ENCODE assay signal across 17 cellular contexts in the genomic region with DNA sequence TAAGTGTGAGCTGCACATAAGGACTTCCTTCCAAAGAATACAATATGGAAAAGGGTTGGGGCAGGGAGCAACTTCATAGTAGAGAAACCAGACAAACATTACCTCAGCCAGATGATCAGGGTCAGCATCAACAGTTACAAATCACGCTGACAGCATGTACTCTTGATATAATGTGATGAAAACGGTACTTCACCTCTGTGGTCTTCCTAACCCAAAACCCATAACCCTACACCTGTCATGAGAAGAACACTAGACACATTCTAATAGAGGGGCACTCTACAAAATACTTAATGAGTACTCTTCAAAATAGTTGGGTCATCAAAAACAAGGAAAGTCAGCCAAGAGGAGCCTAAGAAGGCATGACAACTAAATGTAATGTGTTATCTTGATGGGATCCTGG. TPM values are rescaled to one million over a fixed set of nuclear protein-coding genes. Genes with fewer than 3 reads are reported as not detected.
A peak's percentile ranks its signal among the peaks of the same experiment; 100 is the strongest.
DNase-seq lines count a peak whose midpoint lies in the region; ATAC-seq and TF ChIP-seq lines count a peak whose summit lies in the region.
"Had no signal": no experiment of that assay in that cellular context is flagged by ENCODE, and none has a peak within 500 bp of the region (broad histone marks: within the 10 kb centered on the region; RNA-seq: fewer than 3 reads in every experiment).

No MANE protein-coding gene starts in this region.

- H3K27me3 Mint-ChIP-seq in natural killer cell (ENCODE audit: low read depth in 2 of 2), result no peaks in the 10 kb centered on the region
- H3K27me3 Mint-ChIP-seq: activated T-helper 17 cell treated with anti-CD3 and anti-CD28 coated beads, Interleukin-2, amount 50 U/mL, for 72 hours had no signal

- ATAC-seq in GM18517 (IDR thresholded peaks at IDR 0.05; ENCODE audit: unreplicated experiment) (peak; percentile 31), GM21786 (IDR thresholded peaks at IDR 0.05; ENCODE audit: unreplicated experiment) (peak; percentile 40), HG03457 (IDR thresholded peaks at IDR 0.05; ENCODE audit: unreplicated experiment) (peak; percentile 31), natural killer cell (no peak), GM21447 (IDR thresholded peaks at IDR 0.05; ENCODE audit: unreplicated experiment) (no peak)
- ATAC-seq: activated T-helper 17 cell treated with anti-CD3 and anti-CD28 coated beads, Interleukin-2, amount 50 U/mL, for 72 hours; left ventricle myocardium superior had no signal

- no peaks in the 10 kb centered on the region for H3K9me3 Mint-ChIP-seq in natural killer cell
- H3K9me3 Mint-ChIP-seq: activated T-helper 17 cell treated with anti-CD3 and anti-CD28 coated beads, Interleukin-2, amount 50 U/mL, for 72 hours; nephron had no signal

- DNase-seq in natural killer cell (no peak), NCI-H748 treated with DMSO at 0.1 percent for 48 hours (lab: John Stamatoyannopoulos, UW) (no peak), NCI-H82 (lab: John Stamatoyannopoulos, UW) (no peak)
- DNase-seq: aorta, BE2C, foreskin melanocyte, left ventricle myocardium superior, MM.1S, NCI-H1930, NCI-H526, SK-N-SH had no signal

- H3K4me1 Mint-ChIP-seq in natural killer cell, result peaks cover 69 to 70% of the 10 kb centered on the region in 2 donors

- no peak for TF ChIP-seq CTCF in natural killer cell (IDR thresholded peaks at IDR 0.05)

- peak overlapping the region; percentile 7 for H3K4me3 Mint-ChIP-seq in natural killer cell
- H3K4me3 Mint-ChIP-seq: activated T-helper 17 cell treated with anti-CD3 and anti-CD28 coated beads, Interleukin-2, amount 50 U/mL, for 72 hours; nephron had no signal

- H3K27ac Mint-ChIP-seq in natural killer cell, result peak overlapping the region in 1 of 2 donors; percentile 28
- H3K27ac Mint-ChIP-seq: activated T-helper 17 cell treated with anti-CD3 and anti-CD28 coated beads, Interleukin-2, amount 50 U/mL, for 72 hours; nephron had no signal

- intact Hi-C loops in natural killer cell (cut with micrococcal nuclease), result no loop called here

- H3K36me3 Mint-ChIP-seq in natural killer cell, result no peaks in the 10 kb centered on the region

RNA-seq across cellular contexts. Expression of a gene that starts 43.9 kb away (rescaled TPM):
- total RNA-seq in natural killer cell, result 10 to 100 TPM; 62.1 to 86.7 (median 69.6) TPM

Comparison
In these comparisons a context has a peak if more than half of its experiments do, and no peak if none do; other contexts are left out.
1. ATAC-seq: peak in GM18517 (single experiment), GM21786 (single experiment) and HG03457 (single experiment); none in natural killer cell (0 of 3) and GM21447 (single experiment).